Comparison of ENCODE assay signal across 24 cellular contexts in the genomic region with DNA sequence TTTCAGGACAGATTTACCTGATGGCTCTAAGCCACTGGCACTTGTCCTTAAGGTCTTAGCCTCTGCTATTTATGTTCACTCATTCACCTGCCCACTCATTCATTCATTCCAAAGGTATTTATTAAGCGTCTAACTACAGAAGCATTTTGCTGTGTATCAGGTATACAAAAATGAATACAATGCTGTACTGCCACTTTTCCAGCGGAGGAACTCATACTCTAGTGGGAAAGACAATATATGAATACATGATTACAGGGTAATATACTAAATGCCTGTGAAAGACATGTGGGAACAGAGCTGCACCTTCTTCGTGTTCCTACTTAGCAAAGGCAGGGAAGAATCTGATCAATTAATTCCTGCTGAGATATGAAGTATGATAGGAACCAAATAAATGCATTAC. TPM values are rescaled to one million over a fixed set of nuclear protein-coding genes. Genes with fewer than 3 reads are reported as not detected.
A peak's percentile ranks its signal among the peaks of the same experiment; 100 is the strongest.
DNase-seq lines count a peak whose midpoint lies in the region; TF ChIP-seq lines count a peak whose summit lies in the region.
"Had no signal": no experiment of that assay in that cellular context is flagged by ENCODE, and none has a peak within 500 bp of the region (broad histone marks: within the 10 kb centered on the region; RNA-seq: fewer than 3 reads in every experiment).

No MANE protein-coding gene starts in this region.

- no peak overlapping the region for H2AK5ac ChIP-seq in trophoblast cell (ENCODE audit: low read length)

- no peak for DNase-seq in MCF 10A (ENCODE audit: unreplicated experiment)
- DNase-seq in breast epithelium (ENCODE audit: low spot score in 2 of 2), result no peak
- DNase-seq in trophoblast cell, result peak; percentile 61 to 90
- no peak for DNase-seq in NCI-H146 (lab: John Stamatoyannopoulos, UW)
- DNase-seq in T-helper 2 cell treated with Interferon-gamma antibody and Interleukin-4, amounts not matched to agents 5 μg/mL and 100 μg/mL, for 36 hours (ENCODE audit: low spot score), result no peak
- DNase-seq: ACHN; BE2C; C1 segment of cervical spinal cord; CD4-positive, alpha-beta memory T cell; CD4-positive, CD25-positive, alpha-beta regulatory T cell; CD8-positive, alpha-beta memory T cell; COR-L47; DMS 273 treated with DMSO at 0.1 percent for 48 hours; DMS153; DMS53; DMS79; DND-41; EL; GDM1 had no signal

- no peaks in the 10 kb centered on the region for H3K79me1 ChIP-seq in trophoblast cell (ENCODE audit: low read length)

- H3K9me3 Mint-ChIP-seq in MCF 10A (ENCODE audit: unreplicated experiment), result no peaks in the 10 kb centered on the region
- no peaks in the 10 kb centered on the region for H3K9me3 Mint-ChIP-seq in T-helper 2 cell treated with Interferon-gamma antibody and Interleukin-4, amounts not matched to agents 5 μg/mL and 100 μg/mL, for 36 hours

- H3K79me2 ChIP-seq in trophoblast cell (ENCODE audit: control insufficient read depth, insufficient read depth, low read length, poor library complexity), result no peaks in the 10 kb centered on the region

- no peak overlapping the region for H3K4ac ChIP-seq in trophoblast cell (ENCODE audit: low read depth, low read length)

- H3K4me1 ChIP-seq in breast epithelium (no peaks in the 10 kb centered on the region), trophoblast cell (ENCODE audit: control insufficient read depth in 1 of 2, insufficient read depth in 2 of 2, low read length in 2 of 2) (peaks cover 0 to 2% of the 10 kb centered on the region in 2 experiments)
- H3K4me1 ChIP-seq: BLaER1 had no signal

- no peak for TF ChIP-seq POLR2A in breast epithelium (IDR thresholded peaks at IDR 0.05)

- H3K9me3 ChIP-seq in breast epithelium (peaks cover 0 to 7% of the 10 kb centered on the region in 2 donors), trophoblast cell (ENCODE audit: insufficient read depth, low read depth, low read length) (no peaks in the 10 kb centered on the region)
- H3K9me3 ChIP-seq: A549, BE2C, BLaER1 had no signal

- peaks cover 20% of the 10 kb centered on the region for H3K4me1 Mint-ChIP-seq in MCF 10A (ENCODE audit: insufficient read depth, unreplicated experiment)
- H3K4me1 Mint-ChIP-seq in T-helper 2 cell treated with Interferon-gamma antibody and Interleukin-4, amounts not matched to agents 5 μg/mL and 100 μg/mL, for 36 hours (ENCODE audit: low read depth), result no peaks in the 10 kb centered on the region
- H3K4me1 Mint-ChIP-seq: CD14-positive monocyte; CD8-positive, alpha-beta memory T cell had no signal

- H3K4me3 ChIP-seq in breast epithelium (no peak overlapping the region), trophoblast cell (ENCODE audit: low read depth, low read length) (no peak overlapping the region)
- H3K4me3 ChIP-seq: A549, BLaER1, GM12878 had no signal

- no peak overlapping the region for H2BK12ac ChIP-seq in trophoblast cell (ENCODE audit: low read length)

- no peak overlapping the region for H3K23ac ChIP-seq in trophoblast cell (ENCODE audit: low read length)

- no peak overlapping the region for H3K18ac ChIP-seq in trophoblast cell (ENCODE audit: low read length)

- no peak overlapping the region for H3K4me2 ChIP-seq in trophoblast cell (ENCODE audit: low read length)
- H3K4me2 ChIP-seq: A549, BLaER1 had no signal

- no peaks in the 10 kb centered on the region for H3K36me3 ChIP-seq in breast epithelium
- peaks cover 0 to 2% of the 10 kb centered on the region in 2 experiments for H3K36me3 ChIP-seq in trophoblast cell (ENCODE audit: control insufficient read depth in 1 of 2, insufficient read depth in 2 of 2, low read length in 2 of 2)
- H3K36me3 ChIP-seq: BE2C, BLaER1 had no signal

- no peak overlapping the region for H2BK120ac ChIP-seq in trophoblast cell (ENCODE audit: insufficient read depth, low read length, poor library complexity)

- no peak overlapping the region for H2BK5ac ChIP-seq in trophoblast cell (ENCODE audit: low read depth, low read length, poor library complexity)

- no peaks in the 10 kb centered on the region for H3K27me3 ChIP-seq in breast epithelium
- H3K27me3 ChIP-seq in trophoblast cell (ENCODE audit: insufficient read depth, low read length), result no peaks in the 10 kb centered on the region
- H3K27me3 ChIP-seq: BE2C, BLaER1 had no signal

- no peak overlapping the region for H3K4me3 Mint-ChIP-seq in MCF 10A (ENCODE audit: unreplicated experiment)
- H3K4me3 Mint-ChIP-seq in T-helper 2 cell treated with Interferon-gamma antibody and Interleukin-4, amounts not matched to agents 5 μg/mL and 100 μg/mL, for 36 hours, result no peak overlapping the region
- H3K4me3 Mint-ChIP-seq: CD14-positive monocyte; CD4-positive, alpha-beta memory T cell; CD4-positive, CD25-positive, alpha-beta regulatory T cell; CD8-positive, alpha-beta memory T cell had no signal

- no CpG with 5 or more reads among the region's 3 CpGs for WGBS in trophoblast cell (ENCODE audit: extremely low coverage, insufficient coverage, insufficient read length)

- H3K27ac ChIP-seq in breast epithelium (no peak overlapping the region), trophoblast cell (ENCODE audit: low read depth, low read length) (no peak overlapping the region)
- H3K27ac ChIP-seq: 22Rv1, BLaER1 had no signal

- H4K8ac ChIP-seq in trophoblast cell (ENCODE audit: low read depth, low read length), result no peak overlapping the region

- H3K14ac ChIP-seq in trophoblast cell (ENCODE audit: low read length), result no peak overlapping the region

- no peak overlapping the region for H3K9ac ChIP-seq in trophoblast cell (ENCODE audit: low read length)
- H3K9ac ChIP-seq: BLaER1 had no signal

- no peak overlapping the region for H4K91ac ChIP-seq in trophoblast cell (ENCODE audit: low read depth, low read length)

- H3K27me3 Mint-ChIP-seq in MCF 10A (ENCODE audit: insufficient read depth, unreplicated experiment), result no peaks in the 10 kb centered on the region
- H3K27me3 Mint-ChIP-seq in T-helper 2 cell treated with Interferon-gamma antibody and Interleukin-4, amounts not matched to agents 5 μg/mL and 100 μg/mL, for 36 hours (ENCODE audit: low read depth), result peaks cover 10% of the 10 kb centered on the region

- H2AFZ ChIP-seq in trophoblast cell (ENCODE audit: insufficient read depth, low read length, poor library complexity), result no peak overlapping the region

- intact Hi-C loops in MCF 10A (cut with micrococcal nuclease), result no loop called here
- intact Hi-C loops in breast epithelium (cut with DNase I; ENCODE audit: low total_unique reads), result no loop called here

- POLR2A ChIA-PET in MCF 10A (lab: Yijun Ruan, JAX), result interaction anchor here (1.3 kb wide), 1 partner anchor 44 kb away, joined by 3 read pairs; the partner anchor contains the start of gene CLMP

- CTCF ChIA-PET in MCF 10A (lab: Yijun Ruan, JAX), result interaction anchor here (0.7 to 2.2 kb wide), 6 partner anchors 11 to 89 kb away, joined by 3 to 7 read pairs (median 4); no protein-coding TSS in a partner anchor

- TF ChIP-seq CTCF in MCF 10A (IDR thresholded peaks at IDR 0.05; ENCODE audit: unreplicated experiment) (no peak), breast epithelium (IDR thresholded peaks at IDR 0.05) (no peak)

- H3K36me3 Mint-ChIP-seq in MCF 10A (ENCODE audit: insufficient read depth, unreplicated experiment), result peaks cover 15% of the 10 kb centered on the region
- H3K36me3 Mint-ChIP-seq in T-helper 2 cell treated with Interferon-gamma antibody and Interleukin-4, amounts not matched to agents 5 μg/mL and 100 μg/mL, for 36 hours (ENCODE audit: low read depth), result no peaks in the 10 kb centered on the region
- H3K36me3 Mint-ChIP-seq: CD14-positive monocyte had no signal

- peak overlapping the region; percentile 15 for H3K27ac Mint-ChIP-seq in MCF 10A (ENCODE audit: low read depth, unreplicated experiment)
- H3K27ac Mint-ChIP-seq in T-helper 2 cell treated with Interferon-gamma antibody and Interleukin-4, amounts not matched to agents 5 μg/mL and 100 μg/mL, for 36 hours, result no peak overlapping the region
- H3K27ac Mint-ChIP-seq: CD14-positive monocyte; CD4-positive, alpha-beta memory T cell; CD4-positive, CD25-positive, alpha-beta regulatory T cell; CD8-positive, alpha-beta memory T cell had no signal

- H4K12ac ChIP-seq in trophoblast cell (ENCODE audit: low read depth, low read length), result no peak overlapping the region

- no TSS peak for BruUV-seq in MCF 10A (replicated peaks; lab: Mats Ljungman, UMichigan)

RNA-seq across cellular contexts. Expression of gene CLMP, which starts 43.7 kb away (rescaled TPM):
- total RNA-seq in MCF 10A (2022) (86.1 and 91.9 TPM in 2 replicates), breast epithelium (100 to 1,000 TPM in 1 of 3 donors, 10 to 100 TPM in 2; 70.8 to 241 (median 82.9) TPM)
- polyA plus RNA-seq in trophoblast cell (2013), result 52.0 and 56.1 TPM in 2 replicates

Comparison
In these comparisons a context has a peak if more than half of its experiments do, and no peak if none do; other contexts are left out.
1. DNase-seq: peak in trophoblast cell (2 of 2); none in MCF 10A (single experiment), breast epithelium (0 of 2), NCI-H146 (single experiment) and T-helper 2 cell treated with Interferon-gamma antibody and Interleukin-4, amounts not matched to agents 5 μg/mL and 100 μg/mL, for 36 hours (single experiment).